8 cellular contexts compared by ENCODE assay signal in the genomic region with DNA sequence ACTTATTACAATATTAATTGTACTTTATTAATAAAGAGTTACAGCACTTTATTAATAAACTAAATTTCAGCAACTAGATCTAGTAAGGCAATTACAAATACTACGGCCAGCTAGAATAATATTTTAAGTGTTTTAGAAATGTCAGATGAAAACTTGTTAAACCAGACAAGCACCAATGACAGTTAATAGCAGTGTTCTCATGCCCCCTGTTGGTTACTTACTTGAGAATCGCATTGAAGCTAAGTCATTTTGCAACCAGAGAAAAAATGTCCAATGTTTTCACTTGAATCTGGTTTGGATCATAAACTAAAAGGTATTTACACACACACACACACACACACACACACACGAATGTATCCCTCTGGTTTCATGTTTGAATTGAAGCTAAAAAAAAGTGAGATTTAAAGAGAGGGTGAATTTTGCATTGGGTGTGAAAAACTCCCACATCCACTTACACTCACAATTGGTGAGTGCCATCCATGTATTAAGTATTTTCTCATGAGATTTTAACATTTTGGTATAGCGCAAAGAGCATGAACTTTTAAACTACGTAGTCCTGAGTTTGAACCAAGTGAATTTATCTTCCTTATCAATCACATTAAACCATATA.
DNase-seq lines count a peak whose midpoint lies in the region; ATAC-seq, FAIRE-seq and TF ChIP-seq lines count a peak whose summit lies in the region.

No MANE protein-coding gene starts in this region.

- H2AFZ ChIP-seq in keratinocyte (ENCODE audit: control insufficient read depth, low read length) = no peak overlapping the region

- no peaks in the 10 kb centered on the region for H3K79me2 ChIP-seq in keratinocyte (ENCODE audit: control insufficient read depth, insufficient read depth, low read length)

- no peak overlapping the region for H3K9ac ChIP-seq in keratinocyte (ENCODE audit: control insufficient read depth, extremely low read depth, insufficient read depth, low read length)

- ATAC-seq in GM18517 (IDR thresholded peaks at IDR 0.05; ENCODE audit: unreplicated experiment) (no peak), HG02571 (IDR thresholded peaks at IDR 0.05; ENCODE audit: unreplicated experiment) (no peak)

- peaks cover 2% of the 10 kb centered on the region for H3K9me3 Mint-ChIP-seq in activated T-cell treated with anti-CD3 and anti-CD28 coated beads, Interleukin-2, amount 50 U/mL, for 24 hours
- no peaks in the 10 kb centered on the region for H3K9me3 Mint-ChIP-seq in activated naive CD4-positive, alpha-beta T cell treated with anti-CD3 and anti-CD28 coated beads for 36 hours

- no peaks in the 10 kb centered on the region for H3K4me1 ChIP-seq in keratinocyte (ENCODE audit: control insufficient read depth, extremely low read depth, insufficient read depth, low read length)

- H3K4me3 Mint-ChIP-seq in activated T-cell treated with anti-CD3 and anti-CD28 coated beads, Interleukin-2, amount 50 U/mL, for 24 hours = no peak overlapping the region
- H3K4me3 Mint-ChIP-seq in activated naive CD4-positive, alpha-beta T cell treated with anti-CD3 and anti-CD28 coated beads for 36 hours = no peak overlapping the region

- H3K27ac Mint-ChIP-seq in activated T-cell treated with anti-CD3 and anti-CD28 coated beads, Interleukin-2, amount 50 U/mL, for 24 hours = no peak overlapping the region
- no peak overlapping the region for H3K27ac Mint-ChIP-seq in activated naive CD4-positive, alpha-beta T cell treated with anti-CD3 and anti-CD28 coated beads for 36 hours

- FAIRE-seq in keratinocyte (lab: Jason Lieb, UNC) = no peak

- DNase-seq in GM10266 (ENCODE audit: extremely low spot score) (no peak), NB4 (ENCODE audit: low read depth) (peak; percentile 62), SW 1271 (lab: John Stamatoyannopoulos, UW) (peak; percentile 2 to 58), keratinocyte (ENCODE audit: low read depth, low spot score) (no peak)
- no peak for DNase-seq in activated T-cell treated with anti-CD3 and anti-CD28 coated beads, Interleukin-2, amount 50 U/mL, for 24 hours
- no peak for DNase-seq in activated naive CD4-positive, alpha-beta T cell treated with anti-CD3 and anti-CD28 coated beads for 36 hours

- H3K9me3 ChIP-seq in keratinocyte (ENCODE audit: control insufficient read depth, low read depth, low read length) = no peaks in the 10 kb centered on the region

- no peaks in the 10 kb centered on the region for H3K4me1 Mint-ChIP-seq in activated T-cell treated with anti-CD3 and anti-CD28 coated beads, Interleukin-2, amount 50 U/mL, for 24 hours (ENCODE audit: low read depth)
- H3K4me1 Mint-ChIP-seq in activated naive CD4-positive, alpha-beta T cell treated with anti-CD3 and anti-CD28 coated beads for 36 hours (ENCODE audit: low read depth) = no peaks in the 10 kb centered on the region

- CTCF ChIA-PET in activated naive CD4-positive, alpha-beta T cell treated with anti-CD3 and anti-CD28 coated beads for 36 hours (lab: Charles Lee) = interaction anchor here (0.8 kb wide), 1 partner anchor 41 kb away, joined by 3 read pairs; no protein-coding TSS in a partner anchor

- no peaks in the 10 kb centered on the region for H3K27me3 Mint-ChIP-seq in activated T-cell treated with anti-CD3 and anti-CD28 coated beads, Interleukin-2, amount 50 U/mL, for 24 hours
- no peaks in the 10 kb centered on the region for H3K27me3 Mint-ChIP-seq in activated naive CD4-positive, alpha-beta T cell treated with anti-CD3 and anti-CD28 coated beads for 36 hours (ENCODE audit: low read depth)

- dilution Hi-C loops in keratinocyte (cut with MboI; ENCODE audit: extremely low pct_ligation_motif_present, low sequenced_read_pairs) = no loop called here

- H3K4me3 ChIP-seq in NB4 (ENCODE audit: low read depth, low read length) (no peak overlapping the region), keratinocyte (ENCODE audit: control insufficient read depth in 2 of 3, extremely low read depth in 1 of 3, insufficient read depth in 2 of 3, low read depth in 1 of 3, low read length in 3 of 3) (no peak overlapping the region)

- H3K4me2 ChIP-seq in keratinocyte (ENCODE audit: control insufficient read depth, extremely low read depth, insufficient read depth, low read depth, low read length) = no peak overlapping the region

- intact Hi-C loops in activated naive CD4-positive, alpha-beta T cell treated with anti-CD3 and anti-CD28 coated beads for 36 hours (cut with micrococcal nuclease) = loop anchor here (5.0 kb wide), 1 partner anchor 1180 kb away; no protein-coding TSS in a partner anchor

- no peak for TF ChIP-seq POLR2A in NB4 (IDR thresholded peaks at IDR 0.05; ENCODE audit: extremely low read depth, insufficient read length)

- H3K9me1 ChIP-seq in keratinocyte (ENCODE audit: control insufficient read depth, extremely low read depth, insufficient read depth, low read length) = no peaks in the 10 kb centered on the region

- no peaks in the 10 kb centered on the region for H4K20me1 ChIP-seq in keratinocyte (ENCODE audit: control insufficient read depth, extremely low read depth, insufficient read depth, low read length)

- no peaks in the 10 kb centered on the region for H3K36me3 ChIP-seq in keratinocyte (ENCODE audit: control insufficient read depth in 2 of 2, extremely low read depth in 1 of 2, insufficient read depth in 2 of 2, low read length in 2 of 2)

- H3K36me3 Mint-ChIP-seq in activated T-cell treated with anti-CD3 and anti-CD28 coated beads, Interleukin-2, amount 50 U/mL, for 24 hours (ENCODE audit: low read depth) = no peaks in the 10 kb centered on the region
- H3K36me3 Mint-ChIP-seq in activated naive CD4-positive, alpha-beta T cell treated with anti-CD3 and anti-CD28 coated beads for 36 hours (ENCODE audit: low read depth) = no peaks in the 10 kb centered on the region

- TF ChIP-seq CTCF in GM10266 (IDR thresholded peaks at IDR 0.05; ENCODE audit: control insufficient read depth, insufficient read depth, low read depth, missing control alignments) (peak; percentile 28), NB4 (IDR thresholded peaks at IDR 0.05; ENCODE audit: low read depth, low read length) (peak; percentile 18), keratinocyte (optimal IDR thresholded peaks at IDR 0.05 in 1 of 3, IDR thresholded peaks at IDR 0.05 in 1 of 3, conservative IDR thresholded peaks at IDR 0.05 in 1 of 3; ENCODE audit: extremely low read depth in 1 of 3, insufficient read depth in 2 of 3, low read length in 3 of 3) (peak in 2 of 3 experiments; percentile 48 to 51)

- H3K27ac ChIP-seq in keratinocyte (ENCODE audit: control insufficient read depth, insufficient read depth, low read length) = no peak overlapping the region

- H3K27me3 ChIP-seq in keratinocyte (ENCODE audit: control insufficient read depth, extremely low read depth, insufficient read depth, low read length) = no peaks in the 10 kb centered on the region

Comparison
In these comparisons a context has a peak if more than half of its experiments do, and no peak if none do; other contexts are left out.
1. DNase-seq: peak in NB4 (single experiment) and SW 1271 (2 of 2); none in GM10266 (single experiment), keratinocyte (single experiment), activated T-cell treated with anti-CD3 and anti-CD28 coated beads, Interleukin-2, amount 50 U/mL, for 24 hours (single experiment) and activated naive CD4-positive, alpha-beta T cell treated with anti-CD3 and anti-CD28 coated beads for 36 hours (single experiment).
2. Peak in every context shown above with its lines, with median percentiles within 50 percentile points of each other: CTCF ChIP-seq.